Comparison of ENCODE assay signal across 8 cellular contexts in genomic region chr12:68612675-68613074, GRCh38. TPM values are rescaled to one million over a fixed set of nuclear protein-coding genes. Genes with fewer than 3 reads are reported as not detected.
A peak's percentile ranks its signal among the peaks of the same experiment; 100 is the strongest.
DNase-seq lines count a peak whose midpoint lies in the region; ATAC-seq, FAIRE-seq and TF ChIP-seq lines count a peak whose summit lies in the region.

No MANE protein-coding gene starts in this region.

- WGBS in small intestine, 3 donors, result 0 to 9% (median 1%) methylated on average over 4 of the region's 4 CpGs

- H3K4me1 ChIP-seq in HAP-1, result peaks cover 28% of the 10 kb centered on the region
- peaks cover 26% of the 10 kb centered on the region for H3K4me1 ChIP-seq in foreskin keratinocyte
- H3K4me1 ChIP-seq in small intestine (ENCODE audit: control insufficient read depth in 2 of 2, insufficient read depth in 1 of 2, low read depth in 1 of 2, low read length in 1 of 2), result peaks cover 3 to 6% of the 10 kb centered on the region in 2 donors

- H3K27me3 ChIP-seq in HAP-1 (ENCODE audit: low read depth), result no peaks in the 10 kb centered on the region
- H3K27me3 ChIP-seq in foreskin keratinocyte, result no peaks in the 10 kb centered on the region
- H3K27me3 ChIP-seq in small intestine (ENCODE audit: control insufficient read depth in 2 of 2, insufficient read depth in 2 of 2, low read length in 2 of 2), result no peaks in the 10 kb centered on the region

- DNase-seq in HAP-1 (ENCODE audit: low spot score in 2 of 2) (no peak), foreskin keratinocyte (no peak), small intestine (peak; percentile 49), NCI-H510A (lab: John Stamatoyannopoulos, UW) (no peak), amygdala (lab: John Stamatoyannopoulos, UW) (no peak), D341Med (ENCODE audit: low spot score) (no peak)

- H3K4me3 ChIP-seq in HAP-1 (peak overlapping the region; percentile 71), WI38 (ENCODE audit: low read depth, low read length) (peak overlapping the region; percentile 95), small intestine (ENCODE audit: low read depth in 1 of 2, low read length in 2 of 2) (peak overlapping the region in 1 of 2 donors; percentile 100)

- in situ Hi-C loops in HAP-1 (cut with MboI; ENCODE audit: low sequenced_read_pairs), result no loop called here

- FAIRE-seq in small intestine (lab: Jason Lieb, UNC), result no peak

- no peaks in the 10 kb centered on the region; the same call in 1 of the 2 replicates for H3K36me3 ChIP-seq in HAP-1 (replicated peaks)
- no peaks in the 10 kb centered on the region for H3K36me3 ChIP-seq in small intestine (ENCODE audit: control insufficient read depth in 2 of 2, insufficient read depth in 2 of 2, low read length in 2 of 2)

- H3K9me3 ChIP-seq in HAP-1 (no peaks in the 10 kb centered on the region), small intestine (ENCODE audit: control insufficient read depth, low read depth) (no peaks in the 10 kb centered on the region)

- no peak for ATAC-seq in foreskin keratinocyte
- ATAC-seq in HG03280 (IDR thresholded peaks at IDR 0.05; ENCODE audit: unreplicated experiment), result no peak

- no peak for TF ChIP-seq CTCF in WI38 (IDR thresholded peaks at IDR 0.05; ENCODE audit: low read depth, low read length)
- TF ChIP-seq CTCF in foreskin keratinocyte (conservative IDR thresholded peaks at IDR 0.05), result no peak

- H3K27ac ChIP-seq in foreskin keratinocyte (peak overlapping the region; percentile 92), small intestine (ENCODE audit: low read depth in 1 of 2, low read length in 1 of 2) (peak overlapping the region; percentile 69 to 78)

RNA-seq across cellular contexts. Expression of gene RAP1B, which starts 2.0 kb away (rescaled TPM):
- 173 and 175 TPM in 2 replicates for total RNA-seq in foreskin keratinocyte
- polyA plus RNA-seq in foreskin keratinocyte (118 and 129 TPM in 2 replicates), small intestine (100 to 1,000 TPM; 106 to 139 (median 121) TPM)
